In the genomic region with DNA sequence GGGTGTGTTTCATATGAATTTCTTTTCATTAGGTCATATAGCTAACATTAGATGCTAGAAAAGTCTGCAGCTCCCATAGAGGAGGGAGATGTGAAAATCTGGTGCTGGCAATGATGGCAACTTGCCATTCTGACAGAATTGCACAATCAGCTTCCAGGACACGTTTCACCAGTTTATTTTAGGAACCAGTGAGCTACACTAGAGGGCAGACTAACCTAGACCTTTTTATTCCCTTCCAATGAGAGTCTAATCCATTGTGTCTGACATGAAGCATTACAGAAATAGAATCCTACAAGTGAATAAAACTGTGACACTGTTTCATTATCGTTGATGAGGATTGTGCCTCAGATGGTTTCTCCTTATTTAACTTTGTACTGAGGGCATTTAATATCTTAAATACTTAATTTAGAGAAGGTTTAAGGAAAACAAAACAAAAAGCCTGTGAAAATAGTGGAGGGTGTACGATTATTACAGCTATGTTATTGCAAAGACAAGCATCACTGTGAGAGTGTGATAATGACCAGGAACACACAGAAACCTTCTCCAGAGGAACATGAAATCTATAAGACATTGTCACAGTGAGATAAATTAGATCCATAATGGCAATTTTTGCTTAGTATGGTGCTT, we compare ENCODE assay signal across 8 cellular contexts.
DNase-seq lines count a peak whose midpoint lies in the region; ATAC-seq lines count a peak whose summit lies in the region.

No MANE protein-coding gene starts in this region.

- H2BK120ac ChIP-seq in trophoblast cell (ENCODE audit: insufficient read depth, low read length, poor library complexity), result no peak overlapping the region

- no peak overlapping the region for H3K4me3 ChIP-seq in trophoblast cell (ENCODE audit: low read depth, low read length)

- no peak overlapping the region for H3K9ac ChIP-seq in trophoblast cell (ENCODE audit: low read length)

- H4K8ac ChIP-seq in trophoblast cell (ENCODE audit: low read depth, low read length), result no peak overlapping the region

- no peak overlapping the region for H3K23ac ChIP-seq in trophoblast cell (ENCODE audit: low read length)

- H4K12ac ChIP-seq in trophoblast cell (ENCODE audit: low read depth, low read length), result no peak overlapping the region

- no peaks in the 10 kb centered on the region for H3K9me3 ChIP-seq in trophoblast cell (ENCODE audit: insufficient read depth, low read depth, low read length)

- no peak overlapping the region for H2BK12ac ChIP-seq in trophoblast cell (ENCODE audit: low read length)

- H3K4me2 ChIP-seq in trophoblast cell (ENCODE audit: low read length), result no peak overlapping the region

- peak; percentile 72 for ATAC-seq in GM19324 (IDR thresholded peaks at IDR 0.05; ENCODE audit: low FRiP score, unreplicated experiment)
- peak; percentile 66 for ATAC-seq in HG03457 (IDR thresholded peaks at IDR 0.05; ENCODE audit: unreplicated experiment)

- H3K79me2 ChIP-seq in trophoblast cell (ENCODE audit: control insufficient read depth, insufficient read depth, low read length, poor library complexity), result no peaks in the 10 kb centered on the region

- H4K91ac ChIP-seq in trophoblast cell (ENCODE audit: low read depth, low read length), result no peak overlapping the region

- no peak overlapping the region for H2AK5ac ChIP-seq in trophoblast cell (ENCODE audit: low read length)

- no peaks in the 10 kb centered on the region for H3K27me3 ChIP-seq in trophoblast cell (ENCODE audit: insufficient read depth, low read length)

- H3K14ac ChIP-seq in trophoblast cell (ENCODE audit: low read length), result no peak overlapping the region

- H2AFZ ChIP-seq in trophoblast cell (ENCODE audit: insufficient read depth, low read length, poor library complexity), result no peak overlapping the region

- no peak overlapping the region for H2BK5ac ChIP-seq in trophoblast cell (ENCODE audit: low read depth, low read length, poor library complexity)

- no peak overlapping the region for H3K27ac Mint-ChIP-seq in activated naive CD8-positive, alpha-beta T cell treated with anti-CD3 and anti-CD28 coated beads for 36 hours

- no peak overlapping the region for H3K4ac ChIP-seq in trophoblast cell (ENCODE audit: low read depth, low read length)

- peak; percentile 83 for DNase-seq in DMS 273 (lab: John Stamatoyannopoulos, UW; ENCODE audit: unreplicated experiment)
- peak; percentile 59 to 81 for DNase-seq in NCI-H524 (lab: John Stamatoyannopoulos, UW)
- DNase-seq in activated naive CD8-positive, alpha-beta T cell treated with anti-CD3 and anti-CD28 coated beads for 36 hours, result peak; percentile 3
- peak; percentile 82 for DNase-seq in glomerular visceral epithelial cell (ENCODE audit: extremely low spot score)
- DNase-seq in trophoblast cell, result peak; percentile 35 to 86
- no peak for DNase-seq in stimulated activated CD4-positive, alpha-beta T cell treated with anti-CD3 and anti-CD28 coated beads, Interleukin-4, amount 100 ng/mL, for 4 hours

- H3K36me3 Mint-ChIP-seq in activated naive CD8-positive, alpha-beta T cell treated with anti-CD3 and anti-CD28 coated beads for 36 hours, result no peaks in the 10 kb centered on the region

- no peaks in the 10 kb centered on the region for H3K4me1 ChIP-seq in trophoblast cell (ENCODE audit: control insufficient read depth in 1 of 2, insufficient read depth in 2 of 2, low read length in 2 of 2)

- H3K4me1 Mint-ChIP-seq in activated naive CD8-positive, alpha-beta T cell treated with anti-CD3 and anti-CD28 coated beads for 36 hours, result peaks cover 3% of the 10 kb centered on the region

- no peak overlapping the region for H3K27ac ChIP-seq in trophoblast cell (ENCODE audit: low read depth, low read length)

- H3K27me3 Mint-ChIP-seq in activated naive CD8-positive, alpha-beta T cell treated with anti-CD3 and anti-CD28 coated beads for 36 hours, result no peaks in the 10 kb centered on the region

- no peaks in the 10 kb centered on the region for H3K79me1 ChIP-seq in trophoblast cell (ENCODE audit: low read length)

- no peaks in the 10 kb centered on the region for H3K36me3 ChIP-seq in trophoblast cell (ENCODE audit: control insufficient read depth in 1 of 2, insufficient read depth in 2 of 2, low read length in 2 of 2)

- H3K4me3 Mint-ChIP-seq in activated naive CD8-positive, alpha-beta T cell treated with anti-CD3 and anti-CD28 coated beads for 36 hours, result no peak overlapping the region

- H3K18ac ChIP-seq in trophoblast cell (ENCODE audit: low read length), result no peak overlapping the region

- WGBS in trophoblast cell (ENCODE audit: extremely low coverage, insufficient coverage, insufficient read length), result no CpG with 5 or more reads among the region's 3 CpGs

- H3K9me3 Mint-ChIP-seq in activated naive CD8-positive, alpha-beta T cell treated with anti-CD3 and anti-CD28 coated beads for 36 hours, result no peaks in the 10 kb centered on the region

Comparison
In these comparisons a context has a peak if more than half of its experiments do, and no peak if none do; other contexts are left out.
1. DNase-seq: peak in DMS 273 (single experiment), NCI-H524 (2 of 2), activated naive CD8-positive, alpha-beta T cell treated with anti-CD3 and anti-CD28 coated beads for 36 hours (single experiment), glomerular visceral epithelial cell (single experiment) and trophoblast cell (2 of 2); none in stimulated activated CD4-positive, alpha-beta T cell treated with anti-CD3 and anti-CD28 coated beads, Interleukin-4, amount 100 ng/mL, for 4 hours (0 of 2).